ENCODE assay signal across 1 cellular context in the genomic region with DNA sequence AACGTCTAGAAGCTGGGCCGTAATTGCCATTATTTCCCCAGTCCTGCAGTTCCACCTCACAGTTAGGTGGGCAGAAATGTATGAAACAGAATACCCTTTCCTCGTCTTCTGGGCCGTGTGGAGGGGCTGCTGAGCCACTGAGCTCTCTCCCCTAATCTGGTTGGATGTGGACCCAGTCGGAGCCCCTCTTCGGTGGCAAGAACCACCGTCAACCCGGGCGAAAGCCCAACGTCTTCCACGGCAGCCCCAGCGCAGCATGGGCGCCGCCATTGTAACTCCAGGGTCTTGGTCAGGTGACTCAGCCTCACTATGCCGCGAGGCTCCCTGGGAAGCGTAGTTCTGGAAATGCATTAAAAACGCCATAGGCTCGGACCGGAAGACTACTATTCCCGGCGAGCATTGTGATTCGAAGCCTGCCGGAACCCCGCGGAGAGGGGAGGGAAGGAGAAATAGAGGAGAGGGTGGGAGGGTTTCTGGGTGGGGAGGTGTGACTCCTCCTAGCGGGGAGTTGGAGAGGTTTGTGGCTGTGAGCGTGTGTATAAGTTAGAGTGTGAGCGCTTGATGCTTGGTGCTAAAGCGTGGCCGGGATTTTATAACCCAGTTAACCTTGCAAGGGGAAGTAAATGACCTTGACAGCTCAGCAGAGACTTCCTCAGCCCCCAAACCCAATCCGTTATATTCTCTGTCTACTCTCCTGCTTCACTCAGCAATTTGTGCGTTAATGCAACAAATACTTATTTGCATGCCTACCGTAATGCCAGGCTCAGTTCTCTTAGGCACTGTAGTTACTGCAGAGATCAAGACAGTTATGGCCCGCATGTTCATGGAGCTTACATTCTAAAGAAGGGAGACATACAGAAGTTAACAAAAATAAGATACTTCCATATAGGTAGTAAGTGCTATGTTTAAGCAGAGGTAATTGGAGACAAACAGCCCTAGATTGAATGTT.
TF ChIP-seq lines count a peak whose summit lies in the region.

A gene with protein sequence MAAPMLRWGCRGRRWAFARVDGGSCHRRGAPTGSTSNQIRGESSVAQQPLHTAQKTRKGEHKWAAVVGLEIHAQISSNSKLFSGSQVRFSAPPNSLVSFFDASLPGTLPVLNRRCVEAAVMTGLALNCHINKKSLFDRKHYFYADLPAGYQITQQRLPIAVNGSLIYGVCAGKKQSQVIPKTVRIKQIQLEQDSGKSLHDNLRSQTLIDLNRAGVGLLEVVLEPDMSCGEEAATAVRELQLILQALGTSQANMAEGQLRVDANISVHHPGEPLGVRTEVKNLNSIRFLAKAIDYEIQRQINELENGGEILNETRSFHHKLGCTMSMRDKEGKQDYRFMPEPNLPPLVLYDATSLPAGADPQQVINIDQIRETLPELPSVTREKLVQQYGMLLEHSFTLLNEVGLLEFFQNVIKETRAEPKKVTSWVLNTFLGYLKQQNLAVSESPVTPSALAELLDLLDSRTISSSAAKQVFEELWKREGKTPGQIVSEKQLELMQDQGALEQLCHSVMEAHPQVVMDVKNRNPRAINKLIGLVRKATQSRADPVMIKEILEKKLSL (minus strand): TSS at position 295 of the 949 bp plus-strand sequence. CDS start 25 bp downstream, at position 270.

TF ChIP-seq in GM12878, 131 proteins besides CTCF, POLR2A, EP300 and RAD21 (continued from another document):
- TF ChIP-seq, protein P1, sequence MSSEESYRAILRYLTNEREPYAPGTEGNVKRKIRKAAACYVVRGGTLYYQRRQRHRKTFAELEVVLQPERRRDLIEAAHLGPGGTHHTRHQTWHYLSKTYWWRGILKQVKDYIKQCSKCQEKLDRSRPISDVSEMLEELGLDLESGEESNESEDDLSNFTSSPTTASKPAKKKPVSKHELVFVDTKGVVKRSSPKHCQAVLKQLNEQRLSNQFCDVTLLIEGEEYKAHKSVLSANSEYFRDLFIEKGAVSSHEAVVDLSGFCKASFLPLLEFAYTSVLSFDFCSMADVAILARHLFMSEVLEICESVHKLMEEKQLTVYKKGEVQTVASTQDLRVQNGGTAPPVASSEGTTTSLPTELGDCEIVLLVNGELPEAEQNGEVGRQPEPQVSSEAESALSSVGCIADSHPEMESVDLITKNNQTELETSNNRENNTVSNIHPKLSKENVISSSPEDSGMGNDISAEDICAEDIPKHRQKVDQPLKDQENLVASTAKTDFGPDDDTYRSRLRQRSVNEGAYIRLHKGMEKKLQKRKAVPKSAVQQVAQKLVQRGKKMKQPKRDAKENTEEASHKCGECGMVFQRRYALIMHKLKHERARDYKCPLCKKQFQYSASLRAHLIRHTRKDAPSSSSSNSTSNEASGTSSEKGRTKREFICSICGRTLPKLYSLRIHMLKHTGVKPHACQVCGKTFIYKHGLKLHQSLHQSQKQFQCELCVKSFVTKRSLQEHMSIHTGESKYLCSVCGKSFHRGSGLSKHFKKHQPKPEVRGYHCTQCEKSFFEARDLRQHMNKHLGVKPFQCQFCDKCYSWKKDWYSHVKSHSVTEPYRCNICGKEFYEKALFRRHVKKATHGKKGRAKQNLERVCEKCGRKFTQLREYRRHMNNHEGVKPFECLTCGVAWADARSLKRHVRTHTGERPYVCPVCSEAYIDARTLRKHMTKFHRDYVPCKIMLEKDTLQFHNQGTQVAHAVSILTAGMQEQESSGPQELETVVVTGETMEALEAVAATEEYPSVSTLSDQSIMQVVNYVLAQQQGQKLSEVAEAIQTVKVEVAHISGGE (CRISPR knock-in tag; IDR thresholded peaks at IDR 0.05) = no peak
- TF ChIP-seq CEBPB (IDR thresholded peaks at IDR 0.05; ENCODE audit: borderline replicate concordance in 1 of 2, low read depth in 2 of 2, low read length in 2 of 2) (no peak), CBX3 (IDR thresholded peaks at IDR 0.05; ENCODE audit: borderline replicate concordance, low read depth) (no peak), EGR1 (IDR thresholded peaks at IDR 0.05; ENCODE audit: borderline replicate concordance in 1 of 2, low read depth in 2 of 2, low read length in 2 of 2) (no peak), ZNF384 (IDR thresholded peaks at IDR 0.05; ENCODE audit: borderline replicate concordance, low read depth, low read length) (no peak), ATF7 (IDR thresholded peaks at IDR 0.05; ENCODE audit: low read depth) (no peak), SIN3A (IDR thresholded peaks at IDR 0.05; ENCODE audit: low read depth, low read length) (peak; percentile 98), NBN (IDR thresholded peaks at IDR 0.05) (peak; percentile 48; the same call in 1 of the 2 replicates), MTA2 (IDR thresholded peaks at IDR 0.05; ENCODE audit: low read depth) (no peak), LARP7 (IDR thresholded peaks at IDR 0.05) (peak; percentile 59; the same call in 1 of the 2 replicates), BMI1 (IDR thresholded peaks at IDR 0.05; ENCODE audit: borderline replicate concordance) (no peak), EZH2 (IDR thresholded peaks at IDR 0.05; ENCODE audit: borderline replicate concordance, control insufficient read depth, low read depth, low read length) (no peak), TAF1 (IDR thresholded peaks at IDR 0.05; ENCODE audit: borderline replicate concordance, low read depth, low read length) (peak; percentile 85), SRF (IDR thresholded peaks at IDR 0.05; ENCODE audit: low read depth in 2 of 2, low read length in 2 of 2) (no peak), ETV6 (conservative IDR thresholded peaks at IDR 0.05 in 1 of 2, IDR thresholded peaks at IDR 0.05 in 1 of 2; ENCODE audit: borderline replicate concordance in 1 of 2, low read depth in 1 of 2) (peak in 1 of 2 experiments; percentile 64; a peak in 1 of 4 replicates), TCF3 (IDR thresholded peaks at IDR 0.05; ENCODE audit: borderline replicate concordance, insufficient read depth, low read depth, low read length) (no peak), SIX5 (IDR thresholded peaks at IDR 0.05; ENCODE audit: low read depth, low read length, severe bottlenecking) (peak; percentile 97), BRCA1 (IDR thresholded peaks at IDR 0.05; ENCODE audit: low read depth, low read length) (no peak), ASH2L (IDR thresholded peaks at IDR 0.05; ENCODE audit: borderline replicate concordance, low read depth) (no peak; the same call in 1 of the 2 replicates), MTA3 (IDR thresholded peaks at IDR 0.05; ENCODE audit: borderline replicate concordance, low read length) (no peak), SMAD1 (IDR thresholded peaks at IDR 0.05; ENCODE audit: low read depth, partially characterized antibody) (no peak), ESRRA (IDR thresholded peaks at IDR 0.05; ENCODE audit: low read length) (peak; percentile 94), STAT1 (conservative IDR thresholded peaks at IDR 0.05) (0 out of 2 replicates have a peak, but pooled peaks have one; percentile 47), MEF2B (IDR thresholded peaks at IDR 0.05; ENCODE audit: partially characterized antibody, poor library complexity, severe bottlenecking) (no peak), PAX5 (IDR thresholded peaks at IDR 0.05; ENCODE audit: borderline replicate concordance, low read depth, low read length) (no peak), ZSCAN29 (IDR thresholded peaks at IDR 0.05) (no peak)
- TF ChIP-seq, protein P2, sequence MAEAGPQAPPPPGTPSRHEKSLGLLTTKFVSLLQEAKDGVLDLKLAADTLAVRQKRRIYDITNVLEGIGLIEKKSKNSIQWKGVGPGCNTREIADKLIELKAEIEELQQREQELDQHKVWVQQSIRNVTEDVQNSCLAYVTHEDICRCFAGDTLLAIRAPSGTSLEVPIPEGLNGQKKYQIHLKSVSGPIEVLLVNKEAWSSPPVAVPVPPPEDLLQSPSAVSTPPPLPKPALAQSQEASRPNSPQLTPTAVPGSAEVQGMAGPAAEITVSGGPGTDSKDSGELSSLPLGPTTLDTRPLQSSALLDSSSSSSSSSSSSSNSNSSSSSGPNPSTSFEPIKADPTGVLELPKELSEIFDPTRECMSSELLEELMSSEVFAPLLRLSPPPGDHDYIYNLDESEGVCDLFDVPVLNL (IDR thresholded peaks at IDR 0.05; ENCODE audit: low read depth, low read length) = no peak
- TF ChIP-seq, protein P3, sequence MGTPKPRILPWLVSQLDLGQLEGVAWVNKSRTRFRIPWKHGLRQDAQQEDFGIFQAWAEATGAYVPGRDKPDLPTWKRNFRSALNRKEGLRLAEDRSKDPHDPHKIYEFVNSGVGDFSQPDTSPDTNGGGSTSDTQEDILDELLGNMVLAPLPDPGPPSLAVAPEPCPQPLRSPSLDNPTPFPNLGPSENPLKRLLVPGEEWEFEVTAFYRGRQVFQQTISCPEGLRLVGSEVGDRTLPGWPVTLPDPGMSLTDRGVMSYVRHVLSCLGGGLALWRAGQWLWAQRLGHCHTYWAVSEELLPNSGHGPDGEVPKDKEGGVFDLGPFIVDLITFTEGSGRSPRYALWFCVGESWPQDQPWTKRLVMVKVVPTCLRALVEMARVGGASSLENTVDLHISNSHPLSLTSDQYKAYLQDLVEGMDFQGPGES (IDR thresholded peaks at IDR 0.05) = no peak
- TF ChIP-seq, protein P4, sequence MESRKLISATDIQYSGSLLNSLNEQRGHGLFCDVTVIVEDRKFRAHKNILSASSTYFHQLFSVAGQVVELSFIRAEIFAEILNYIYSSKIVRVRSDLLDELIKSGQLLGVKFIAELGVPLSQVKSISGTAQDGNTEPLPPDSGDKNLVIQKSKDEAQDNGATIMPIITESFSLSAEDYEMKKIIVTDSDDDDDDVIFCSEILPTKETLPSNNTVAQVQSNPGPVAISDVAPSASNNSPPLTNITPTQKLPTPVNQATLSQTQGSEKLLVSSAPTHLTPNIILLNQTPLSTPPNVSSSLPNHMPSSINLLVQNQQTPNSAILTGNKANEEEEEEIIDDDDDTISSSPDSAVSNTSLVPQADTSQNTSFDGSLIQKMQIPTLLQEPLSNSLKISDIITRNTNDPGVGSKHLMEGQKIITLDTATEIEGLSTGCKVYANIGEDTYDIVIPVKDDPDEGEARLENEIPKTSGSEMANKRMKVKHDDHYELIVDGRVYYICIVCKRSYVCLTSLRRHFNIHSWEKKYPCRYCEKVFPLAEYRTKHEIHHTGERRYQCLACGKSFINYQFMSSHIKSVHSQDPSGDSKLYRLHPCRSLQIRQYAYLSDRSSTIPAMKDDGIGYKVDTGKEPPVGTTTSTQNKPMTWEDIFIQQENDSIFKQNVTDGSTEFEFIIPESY (IDR thresholded peaks at IDR 0.05) = no peak
- TF ChIP-seq, protein P5, sequence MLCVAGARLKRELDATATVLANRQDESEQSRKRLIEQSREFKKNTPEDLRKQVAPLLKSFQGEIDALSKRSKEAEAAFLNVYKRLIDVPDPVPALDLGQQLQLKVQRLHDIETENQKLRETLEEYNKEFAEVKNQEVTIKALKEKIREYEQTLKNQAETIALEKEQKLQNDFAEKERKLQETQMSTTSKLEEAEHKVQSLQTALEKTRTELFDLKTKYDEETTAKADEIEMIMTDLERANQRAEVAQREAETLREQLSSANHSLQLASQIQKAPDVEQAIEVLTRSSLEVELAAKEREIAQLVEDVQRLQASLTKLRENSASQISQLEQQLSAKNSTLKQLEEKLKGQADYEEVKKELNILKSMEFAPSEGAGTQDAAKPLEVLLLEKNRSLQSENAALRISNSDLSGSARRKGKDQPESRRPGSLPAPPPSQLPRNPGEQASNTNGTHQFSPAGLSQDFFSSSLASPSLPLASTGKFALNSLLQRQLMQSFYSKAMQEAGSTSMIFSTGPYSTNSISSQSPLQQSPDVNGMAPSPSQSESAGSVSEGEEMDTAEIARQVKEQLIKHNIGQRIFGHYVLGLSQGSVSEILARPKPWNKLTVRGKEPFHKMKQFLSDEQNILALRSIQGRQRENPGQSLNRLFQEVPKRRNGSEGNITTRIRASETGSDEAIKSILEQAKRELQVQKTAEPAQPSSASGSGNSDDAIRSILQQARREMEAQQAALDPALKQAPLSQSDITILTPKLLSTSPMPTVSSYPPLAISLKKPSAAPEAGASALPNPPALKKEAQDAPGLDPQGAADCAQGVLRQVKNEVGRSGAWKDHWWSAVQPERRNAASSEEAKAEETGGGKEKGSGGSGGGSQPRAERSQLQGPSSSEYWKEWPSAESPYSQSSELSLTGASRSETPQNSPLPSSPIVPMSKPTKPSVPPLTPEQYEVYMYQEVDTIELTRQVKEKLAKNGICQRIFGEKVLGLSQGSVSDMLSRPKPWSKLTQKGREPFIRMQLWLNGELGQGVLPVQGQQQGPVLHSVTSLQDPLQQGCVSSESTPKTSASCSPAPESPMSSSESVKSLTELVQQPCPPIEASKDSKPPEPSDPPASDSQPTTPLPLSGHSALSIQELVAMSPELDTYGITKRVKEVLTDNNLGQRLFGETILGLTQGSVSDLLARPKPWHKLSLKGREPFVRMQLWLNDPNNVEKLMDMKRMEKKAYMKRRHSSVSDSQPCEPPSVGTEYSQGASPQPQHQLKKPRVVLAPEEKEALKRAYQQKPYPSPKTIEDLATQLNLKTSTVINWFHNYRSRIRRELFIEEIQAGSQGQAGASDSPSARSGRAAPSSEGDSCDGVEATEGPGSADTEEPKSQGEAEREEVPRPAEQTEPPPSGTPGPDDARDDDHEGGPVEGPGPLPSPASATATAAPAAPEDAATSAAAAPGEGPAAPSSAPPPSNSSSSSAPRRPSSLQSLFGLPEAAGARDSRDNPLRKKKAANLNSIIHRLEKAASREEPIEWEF (IDR thresholded peaks at IDR 0.05; ENCODE audit: insufficient replicate concordance, low read depth, low read length) = no peak
- TF ChIP-seq, protein P6, sequence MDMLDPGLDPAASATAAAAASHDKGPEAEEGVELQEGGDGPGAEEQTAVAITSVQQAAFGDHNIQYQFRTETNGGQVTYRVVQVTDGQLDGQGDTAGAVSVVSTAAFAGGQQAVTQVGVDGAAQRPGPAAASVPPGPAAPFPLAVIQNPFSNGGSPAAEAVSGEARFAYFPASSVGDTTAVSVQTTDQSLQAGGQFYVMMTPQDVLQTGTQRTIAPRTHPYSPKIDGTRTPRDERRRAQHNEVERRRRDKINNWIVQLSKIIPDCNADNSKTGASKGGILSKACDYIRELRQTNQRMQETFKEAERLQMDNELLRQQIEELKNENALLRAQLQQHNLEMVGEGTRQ (IDR thresholded peaks at IDR 0.05; ENCODE audit: borderline replicate concordance, low read depth, low read length) = peak; percentile 82
